Comparison of ENCODE assay signal across 8 cellular contexts in genomic region chr17:1107777-1108559, GRCh38.
DNase-seq lines count a peak whose midpoint lies in the region; ATAC-seq and TF ChIP-seq lines count a peak whose summit lies in the region.

No MANE protein-coding gene starts in this region.

- H3K4me1 ChIP-seq in SJSA1 (replicated peaks) (peaks cover 45% of the 10 kb centered on the region), fibroblast of lung (ENCODE audit: control insufficient read depth, extremely low read depth, insufficient read depth, low read length) (peaks cover 29% of the 10 kb centered on the region), neural progenitor cell (peaks cover 21% of the 10 kb centered on the region)

- H3K4me2 ChIP-seq in fibroblast of lung (ENCODE audit: extremely low read depth, insufficient read depth, low read length) (peak overlapping the region; percentile 95), neural progenitor cell (peak overlapping the region; percentile 99)

- peak overlapping the region; percentile 79 for H3K4me3 Mint-ChIP-seq in neural progenitor cell

- H3K9me3 ChIP-seq in SJSA1 (replicated peaks) (no peaks in the 10 kb centered on the region), fibroblast of lung (ENCODE audit: control insufficient read depth, insufficient read depth, low read depth, low read length) (no peaks in the 10 kb centered on the region), neural progenitor cell (ENCODE audit: low read depth) (no peaks in the 10 kb centered on the region)

- H3K4me1 Mint-ChIP-seq in neural progenitor cell: peaks cover 51% of the 10 kb centered on the region

- H3K79me2 ChIP-seq in fibroblast of lung (ENCODE audit: control insufficient read depth, insufficient read depth, low read length): no peaks in the 10 kb centered on the region
- H3K79me2 ChIP-seq in neural progenitor cell (ENCODE audit: low read depth): no peaks in the 10 kb centered on the region

- H3K27me3 Mint-ChIP-seq in neural progenitor cell (ENCODE audit: insufficient read depth, low read depth): peaks cover 2% of the 10 kb centered on the region

- no peaks in the 10 kb centered on the region for H3K9me3 Mint-ChIP-seq in neural progenitor cell

- no peaks in the 10 kb centered on the region for H4K20me1 ChIP-seq in fibroblast of lung (ENCODE audit: control insufficient read depth, extremely low read depth, insufficient read depth, low read length)
- H4K20me1 ChIP-seq in neural progenitor cell (ENCODE audit: low read depth): peaks cover 17% of the 10 kb centered on the region

- peaks cover 5% of the 10 kb centered on the region for H3K36me3 Mint-ChIP-seq in neural progenitor cell

- in situ Hi-C loops in G401 (cut with HindIII; ENCODE audit: low sequenced_read_pairs): no loop called here

- H3K27ac ChIP-seq in SJSA1 (no peak overlapping the region), fibroblast of lung (ENCODE audit: insufficient read depth, low read length) (peak overlapping the region; percentile 57), neural progenitor cell (no peak overlapping the region)

- H3K36me3 ChIP-seq in SJSA1 (0 out of 2 replicates have a peak, but pooled peaks cover 3% of the 10 kb centered on the region), fibroblast of lung (ENCODE audit: control insufficient read depth, insufficient read depth, low read length) (peaks cover 2% of the 10 kb centered on the region), neural progenitor cell (no peaks in the 10 kb centered on the region)

- H3K27ac Mint-ChIP-seq in neural progenitor cell: peak overlapping the region; percentile 87

- no peaks in the 10 kb centered on the region for H3K27me3 ChIP-seq in SJSA1 (replicated peaks)
- H3K27me3 ChIP-seq in fibroblast of lung (ENCODE audit: control insufficient read depth, insufficient read depth, low read length): no peaks in the 10 kb centered on the region
- H3K27me3 ChIP-seq in neural progenitor cell: peaks cover 14% of the 10 kb centered on the region

- H3K9ac ChIP-seq in fibroblast of lung (ENCODE audit: insufficient read depth, low read length): peak overlapping the region; percentile 63
- H3K9ac ChIP-seq in neural progenitor cell: no peak overlapping the region

- TF ChIP-seq CTCF in fibroblast of lung (conservative IDR thresholded peaks at IDR 0.05 in 1 of 2, IDR thresholded peaks at IDR 0.05 in 1 of 2; ENCODE audit: low read depth in 1 of 2, low read length in 2 of 2): no peak
- TF ChIP-seq CTCF in neural progenitor cell (IDR thresholded peaks at IDR 0.05): no peak
- no peak for TF ChIP-seq CTCF in GM20000 (IDR thresholded peaks at IDR 0.05; ENCODE audit: extremely low read depth, missing control alignments)

- peaks cover 13% of the 10 kb centered on the region for H3F3A ChIP-seq in neural progenitor cell (ENCODE audit: low read depth)

- no peak for ATAC-seq in HG03457 (IDR thresholded peaks at IDR 0.05; ENCODE audit: unreplicated experiment)

- peak; percentile 41 for DNase-seq in G401 (ENCODE audit: low spot score)
- no peak for DNase-seq in SJSA1 (ENCODE audit: low read depth in 1 of 2, low spot score in 2 of 2)
- no peak for DNase-seq in fibroblast of lung (ENCODE audit: low read depth in 2 of 2)
- no peak for DNase-seq in neural progenitor cell (ENCODE audit: low spot score)
- DNase-seq in GM20000 (ENCODE audit: low spot score): no peak
- DNase-seq in pons (ENCODE audit: low spot score): no peak
- DNase-seq in NCI-H146 treated with DMSO at 0.1 percent for 48 hours (lab: John Stamatoyannopoulos, UW; ENCODE audit: unreplicated experiment): no peak

- H3K4me3 ChIP-seq in SJSA1 (peak overlapping the region; percentile 90), fibroblast of lung (replicated peaks in 1 of 4; ENCODE audit: control extremely low read depth in 1 of 4, insufficient read depth in 1 of 4, low read depth in 3 of 4, low read length in 4 of 4) (peak overlapping the region; percentile 4 to 77 (median 66)), neural progenitor cell (peak overlapping the region; percentile 73)

- H2AFZ ChIP-seq in fibroblast of lung (ENCODE audit: low read length) (no peak overlapping the region), neural progenitor cell (replicated peaks) (no peak overlapping the region)
